ENCODE assay signal across 25 cellular contexts in the genomic region with DNA sequence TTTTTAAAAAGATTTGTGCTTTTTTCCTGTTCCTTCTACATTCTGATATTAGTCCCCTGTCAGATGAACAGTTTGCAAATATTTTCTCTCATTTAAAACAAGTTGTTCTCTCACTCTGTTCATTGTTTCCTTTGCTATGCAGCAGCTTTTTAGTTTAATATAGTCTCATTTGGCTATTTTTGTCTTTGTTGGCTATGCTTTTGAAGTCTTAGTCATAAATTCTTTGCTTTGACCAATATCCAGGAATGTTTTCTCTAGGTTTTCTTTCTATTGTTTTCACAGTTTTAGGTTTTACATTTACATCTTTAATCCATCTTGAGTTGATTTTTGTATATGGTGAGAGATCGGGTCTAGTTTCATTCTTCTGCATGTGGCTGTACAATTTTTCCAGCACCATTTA.
DNase-seq lines count a peak whose midpoint lies in the region; ATAC-seq, FAIRE-seq and TF ChIP-seq lines count a peak whose summit lies in the region.
"Had no signal": no experiment of that assay in that cellular context is flagged by ENCODE, and none has a peak within 500 bp of the region (broad histone marks: within the 10 kb centered on the region; RNA-seq: fewer than 3 reads in every experiment).

No MANE protein-coding gene starts in this region.

- no peaks in the 10 kb centered on the region for H3K9me2 ChIP-seq in GM23248 (ENCODE audit: insufficient read depth)

- H3K9ac ChIP-seq in GM23248: no peak overlapping the region
- no peak overlapping the region for H3K9ac ChIP-seq in astrocyte (ENCODE audit: low read length)
- H3K9ac ChIP-seq in endothelial cell of umbilical vein (replicated peaks; ENCODE audit: extremely low read depth, insufficient read depth, low read length): no peak overlapping the region

- CTCF ChIA-PET in endothelial cell of umbilical vein (lab: Charles Lee) (no interaction called here), T-cell (lab: Charles Lee) (interaction anchor here in 1 of 2 donors (0.7 kb wide), 1 partner anchor 11 kb away, joined by 4 read pairs; no protein-coding TSS in a partner anchor)

- H3K9me1 ChIP-seq in endothelial cell of umbilical vein (replicated peaks; ENCODE audit: control insufficient read depth, extremely low read depth, insufficient read depth, low read length): no peaks in the 10 kb centered on the region

- no peaks in the 10 kb centered on the region for H3K36me3 ChIP-seq in GM23248 (ENCODE audit: low read depth)
- H3K36me3 ChIP-seq in astrocyte (ENCODE audit: insufficient read depth, low read length): no peaks in the 10 kb centered on the region
- no peaks in the 10 kb centered on the region for H3K36me3 ChIP-seq in endothelial cell of umbilical vein (ENCODE audit: control insufficient read depth in 2 of 2, extremely low read depth in 1 of 2, insufficient read depth in 2 of 2, low read length in 2 of 2)
- H3K36me3 ChIP-seq: Peyer's patch had no signal

- H3K36me3 Mint-ChIP-seq in astrocyte (ENCODE audit: low read depth, unreplicated experiment) (no peaks in the 10 kb centered on the region), T-cell (peaks cover 6% of the 10 kb centered on the region), nephron progenitor cell (ENCODE audit: low read depth) (no peaks in the 10 kb centered on the region)

- H3K9me3 ChIP-seq in GM23248 (ENCODE audit: low read depth) (peaks cover 2% of the 10 kb centered on the region), astrocyte (ENCODE audit: insufficient read depth, low read depth, low read length) (no peaks in the 10 kb centered on the region), endothelial cell of umbilical vein (replicated peaks; ENCODE audit: control insufficient read depth, insufficient read depth, low read length) (no peaks in the 10 kb centered on the region)

- peaks cover 4% of the 10 kb centered on the region for H3K9me3 Mint-ChIP-seq in astrocyte (ENCODE audit: unreplicated experiment)
- peaks cover 2 to 17% (median 8%) of the 10 kb centered on the region in 3 donors for H3K9me3 Mint-ChIP-seq in T-cell
- peaks cover 15% of the 10 kb centered on the region for H3K9me3 Mint-ChIP-seq in nephron progenitor cell

- H3K4me1 ChIP-seq in GM23248 (ENCODE audit: insufficient read depth): peaks cover 18% of the 10 kb centered on the region
- peaks cover 16% of the 10 kb centered on the region for H3K4me1 ChIP-seq in astrocyte (ENCODE audit: insufficient read depth, low read length)
- no peaks in the 10 kb centered on the region for H3K4me1 ChIP-seq in endothelial cell of umbilical vein (ENCODE audit: control insufficient read depth, extremely low read depth, insufficient read depth, low read length)
- H3K4me1 ChIP-seq: Peyer's patch had no signal

- DNase-seq in GM23248: peak; percentile 33
- peak; percentile 62 for DNase-seq in astrocyte (ENCODE audit: low read depth)
- peak; percentile 3 for DNase-seq in endothelial cell of umbilical vein (ENCODE audit: low read depth, low spot score)
- peak; percentile 4 for DNase-seq in kidney glomerular epithelial cell (lab: John Stamatoyannopoulos, UW)
- no peak for DNase-seq in T-cell
- DNase-seq in SIG-M5 treated with dmso at 0.1 percent for 504 hours (lab: John Stamatoyannopoulos, UW; ENCODE audit: unreplicated experiment): no peak
- no peak for DNase-seq in NCI-H2029 (lab: John Stamatoyannopoulos, UW)
- no peak for DNase-seq in nephron progenitor cell
- DNase-seq: C1 segment of cervical spinal cord; CD8-positive, alpha-beta memory T cell; DMS53; H7; Karpas-422; MM.1S; NCI-H1092; NCI-H146; NCI-H2081; NCI-H2171 treated with DMSO at 0.1 percent for 48 hours; NCI-H446; NCI-H69; NK-92 treated with Interleukin-12 subunit alpha and Interleukin-12 subunit beta, amount 100 ng/mL, for 24 hours; Peyer's patch had no signal

- FAIRE-seq in astrocyte (lab: Jason Lieb, UNC): peak; percentile 71
- no peak for FAIRE-seq in endothelial cell of umbilical vein (lab: Jason Lieb, UNC)
- FAIRE-seq: HTR-8/SVneo had no signal

- no peak overlapping the region for H3K4me3 ChIP-seq in GM23248
- no peak overlapping the region for H3K4me3 ChIP-seq in astrocyte (ENCODE audit: insufficient read depth, low read depth, low read length)
- H3K4me3 ChIP-seq in endothelial cell of umbilical vein (replicated peaks in 1 of 3; ENCODE audit: insufficient read depth in 1 of 3, low read depth in 1 of 3, low read length in 3 of 3): no peak overlapping the region
- H3K4me3 ChIP-seq: Peyer's patch, SK-N-MC had no signal

- WGBS in GM23248 (ENCODE audit: low coverage in 1 of 2, low lambda C conversion rate in 2 of 2, missing lambda C conversion rate in 2 of 2), 2 experiments: 45 to 49% methylated on average over 1 of the region's 1 CpG

- H3K4me3 Mint-ChIP-seq in astrocyte (ENCODE audit: unreplicated experiment): no peak overlapping the region
- no peak overlapping the region for H3K4me3 Mint-ChIP-seq in T-cell
- no peak overlapping the region for H3K4me3 Mint-ChIP-seq in nephron progenitor cell
- H3K4me3 Mint-ChIP-seq: CD8-positive, alpha-beta memory T cell; IgD-negative memory B cell had no signal

- H3K27me3 Mint-ChIP-seq in astrocyte (ENCODE audit: low read depth, unreplicated experiment) (no peaks in the 10 kb centered on the region), T-cell (no peaks in the 10 kb centered on the region), nephron progenitor cell (ENCODE audit: low read depth, poor library complexity) (no peaks in the 10 kb centered on the region)
- H3K27me3 Mint-ChIP-seq: CD8-positive, alpha-beta memory T cell; IgD-negative memory B cell had no signal

- no peak for TF ChIP-seq CTCF in astrocyte (IDR thresholded peaks at IDR 0.05; ENCODE audit: insufficient read depth, low read depth, low read length)
- TF ChIP-seq CTCF in endothelial cell of umbilical vein (IDR thresholded peaks at IDR 0.05; ENCODE audit: extremely low read depth in 1 of 2, insufficient read depth in 1 of 2, low read depth in 1 of 2, low read length in 2 of 2): no peak
- no peak for TF ChIP-seq CTCF in nephron progenitor cell (IDR thresholded peaks at IDR 0.05)

- H3K4me2 ChIP-seq in GM23248 (ENCODE audit: unreplicated experiment): no peak overlapping the region
- peak overlapping the region; percentile 35 for H3K4me2 ChIP-seq in astrocyte (ENCODE audit: low read length)
- H3K4me2 ChIP-seq in endothelial cell of umbilical vein (ENCODE audit: insufficient read depth, low read length): no peak overlapping the region

- no TSS peak for BruUV-seq in endothelial cell of umbilical vein (replicated peaks; lab: Mats Ljungman, UMichigan)

- TF ChIP-seq POLR2A in endothelial cell of umbilical vein (IDR thresholded peaks at IDR 0.05; ENCODE audit: low read depth, low read length): no peak

- no peaks in the 10 kb centered on the region for H3K79me2 ChIP-seq in GM23248 (ENCODE audit: insufficient read depth)
- H3K79me2 ChIP-seq in astrocyte (ENCODE audit: insufficient read depth, low read length): no peaks in the 10 kb centered on the region
- H3K79me2 ChIP-seq in endothelial cell of umbilical vein (ENCODE audit: control insufficient read depth, insufficient read depth, low read length): no peaks in the 10 kb centered on the region

- no peak overlapping the region for H3K27ac ChIP-seq in GM23248
- no peak overlapping the region for H3K27ac ChIP-seq in astrocyte (ENCODE audit: low read depth, low read length)
- H3K27ac ChIP-seq in endothelial cell of umbilical vein (ENCODE audit: insufficient read depth, low read depth, low read length): no peak overlapping the region
- H3K27ac ChIP-seq: Peyer's patch, SK-N-MC had no signal

- H2AFZ ChIP-seq in GM23248 (no peak overlapping the region), astrocyte (ENCODE audit: low read depth, low read length) (no peak overlapping the region), endothelial cell of umbilical vein (ENCODE audit: low read depth, low read length) (no peak overlapping the region)

- POLR2A ChIA-PET in endothelial cell of umbilical vein (lab: Charles Lee) (no interaction called here), T-cell (lab: Charles Lee) (no interaction called here)

- no peak for ATAC-seq in T-cell (replicated peaks in 1 of 4)

- intact Hi-C loops in endothelial cell of umbilical vein (cut with micrococcal nuclease): no loop called here

- in situ Hi-C loops in GM23248 (cut with MboI): no loop called here

- dilution Hi-C loops in endothelial cell of umbilical vein (cut with MboI; ENCODE audit: extremely low pct_ligation_motif_present, low sequenced_read_pairs): no loop called here

- H3K27ac Mint-ChIP-seq in astrocyte (ENCODE audit: unreplicated experiment) (peak overlapping the region; percentile 13), T-cell (no peak overlapping the region), nephron progenitor cell (no peak overlapping the region)
- H3K27ac Mint-ChIP-seq: CD8-positive, alpha-beta memory T cell; IgD-negative memory B cell had no signal

- peaks cover 27% of the 10 kb centered on the region for H3F3A ChIP-seq in GM23248 (ENCODE audit: insufficient read depth)

- peaks cover 13% of the 10 kb centered on the region for H3K4me1 Mint-ChIP-seq in astrocyte (ENCODE audit: low read depth, unreplicated experiment)
- peaks cover 0 to 6% (median 5%) of the 10 kb centered on the region in 3 donors for H3K4me1 Mint-ChIP-seq in T-cell
- no peaks in the 10 kb centered on the region for H3K4me1 Mint-ChIP-seq in nephron progenitor cell

- H4K20me1 ChIP-seq in GM23248 (ENCODE audit: insufficient read depth) (no peaks in the 10 kb centered on the region), astrocyte (ENCODE audit: insufficient read depth, low read length) (peaks cover 3% of the 10 kb centered on the region), endothelial cell of umbilical vein (replicated peaks; ENCODE audit: control insufficient read depth, extremely low read depth, insufficient read depth, low read length) (no peaks in the 10 kb centered on the region)

- no peaks in the 10 kb centered on the region for H3K27me3 ChIP-seq in GM23248 (replicated peaks; ENCODE audit: insufficient read depth)
- H3K27me3 ChIP-seq in astrocyte (ENCODE audit: insufficient read depth, low read length): no peaks in the 10 kb centered on the region
- no peaks in the 10 kb centered on the region for H3K27me3 ChIP-seq in endothelial cell of umbilical vein (ENCODE audit: control insufficient read depth in 2 of 2, insufficient read depth in 2 of 2, low read length in 2 of 2)
- H3K27me3 ChIP-seq: Peyer's patch had no signal

TF ChIP-seq in endothelial cell of umbilical vein, 7 proteins besides CTCF, POLR2A, EP300 and RAD21 (continues in another document):
- TF ChIP-seq GATA2 (IDR thresholded peaks at IDR 0.05; ENCODE audit: insufficient read depth, insufficient read length, low read depth, low read length): no peak
- TF ChIP-seq MAX (IDR thresholded peaks at IDR 0.05; ENCODE audit: insufficient read depth, insufficient read length): no peak
- TF ChIP-seq FOS (IDR thresholded peaks at IDR 0.05; ENCODE audit: borderline replicate concordance, insufficient read depth, low read length): no peak
- TF ChIP-seq MYC (IDR thresholded peaks at IDR 0.05; ENCODE audit: low read depth, low read length): no peak
- TF ChIP-seq POLR2AphosphoS5 (IDR thresholded peaks at IDR 0.05; ENCODE audit: insufficient read depth, low read depth, low read length): no peak
- TF ChIP-seq EZH2 (IDR thresholded peaks at IDR 0.05; ENCODE audit: borderline replicate concordance, low read depth, low read length, severe bottlenecking): no peak

Comparison
In these comparisons a context has a peak if more than half of its experiments do, and no peak if none do; other contexts are left out.
1. DNase-seq: peak in GM23248 (single experiment), astrocyte (single experiment), endothelial cell of umbilical vein (single experiment) and kidney glomerular epithelial cell (single experiment); none in T-cell (0 of 34), SIG-M5 treated with dmso at 0.1 percent for 504 hours (single experiment), NCI-H2029 (single experiment) and nephron progenitor cell (single experiment).